In genomic region chr4:67327245-67327860, GRCh38 we compare ENCODE assay signal across 2 cellular contexts.
TF ChIP-seq lines count a peak whose summit lies in the region.

No MANE protein-coding gene starts in this region.

TF ChIP-seq in HEK293, 187 proteins besides CTCF, POLR2A, EP300 and RAD21 (continued from another document):
- TF ChIP-seq KLF10 (tag by site-specific recombination; IDR thresholded peaks at IDR 0.05) (no peak), ZNF335 (tag by site-specific recombination; conservative IDR thresholded peaks at IDR 0.05) (no peak), ZNF621 (tag by site-specific recombination; IDR thresholded peaks at IDR 0.05) (no peak), ZIC2 (tag by site-specific recombination; IDR thresholded peaks at IDR 0.05) (no peak), GLI4 (tag by site-specific recombination; IDR thresholded peaks at IDR 0.05) (no peak)

TF ChIP-seq in GM12878, 131 proteins besides CTCF, POLR2A, EP300 and RAD21:
- TF ChIP-seq ZNF592 (IDR thresholded peaks at IDR 0.05), result no peak
- no peak for TF ChIP-seq POLR2AphosphoS5 (IDR thresholded peaks at IDR 0.05; ENCODE audit: low read length)
- TF ChIP-seq PKNOX1 (IDR thresholded peaks at IDR 0.05), result peak; percentile 13; the same call in 1 of the 2 replicates
- 0 out of 2 replicates have a peak, but pooled peaks have one; percentile 16 for TF ChIP-seq YY1 (IDR thresholded peaks at IDR 0.05; ENCODE audit: low read depth, low read length)
- 0 out of 3 replicates have a peak, but pooled peaks have one; percentile 19 for TF ChIP-seq POU2F2 (IDR thresholded peaks at IDR 0.05; ENCODE audit: borderline replicate concordance, low read depth, low read length)
- TF ChIP-seq SMC3 (IDR thresholded peaks at IDR 0.05; ENCODE audit: borderline replicate concordance, low read length), result peak; percentile 60
- TF ChIP-seq BCL11A (IDR thresholded peaks at IDR 0.05; ENCODE audit: low read depth, low read length), result no peak
TF ChIP-seq in GM12878: peak in this region for 4.
